Comparison of ENCODE assay signal across 8 cellular contexts in genomic region chr18:61322265-61322873, GRCh38. TPM values are rescaled to one million over a fixed set of nuclear protein-coding genes. Genes with fewer than 3 reads are reported as not detected.
DNase-seq lines count a peak whose midpoint lies in the region; ATAC-seq and TF ChIP-seq lines count a peak whose summit lies in the region.

No MANE protein-coding gene starts in this region.

- H3K27me3 ChIP-seq in HCT116 (ENCODE audit: insufficient read depth, low read length), result no peaks in the 10 kb centered on the region
- H3K27me3 ChIP-seq in upper lobe of left lung, result no peaks in the 10 kb centered on the region

- POLR2A ChIA-PET in HCT116 (lab: Charles Lee), result interaction anchor here (1.3 kb wide), 1 partner anchor 180 kb away, joined by 3 read pairs; no protein-coding TSS in a partner anchor

- RAD21 ChIA-PET in HCT116 (lab: Charles Lee; ENCODE audit: low non-redundant PET in 1 of 2, low total read pairs in 2 of 2, uncharacterized antibody in 2 of 2, unreplicated experiment in 2 of 2), result interaction anchor here in 1 of 2 experiments (0.7 kb wide), 1 partner anchor 180 kb away, joined by 3 read pairs; no protein-coding TSS in a partner anchor

- no peak for TF ChIP-seq POLR2A in HCT116 (IDR thresholded peaks at IDR 0.05; ENCODE audit: borderline replicate concordance, extremely low read depth, insufficient read depth, insufficient read length)
- TF ChIP-seq POLR2A in upper lobe of left lung (IDR thresholded peaks at IDR 0.05), result no peak

- no peak overlapping the region for H3K27ac ChIP-seq in HCT116 (ENCODE audit: low read depth, low read length)
- no peak overlapping the region for H3K27ac ChIP-seq in upper lobe of left lung

- peaks cover 1% of the 10 kb centered on the region for H3K9me3 Mint-ChIP-seq in activated naive CD4-positive, alpha-beta T cell treated with anti-CD3 and anti-CD28 coated beads for 36 hours
- peaks cover 0 to 7% of the 10 kb centered on the region in 2 donors for H3K9me3 Mint-ChIP-seq in effector memory CD8-positive, alpha-beta T cell

- H3K36me3 ChIP-seq in HCT116 (ENCODE audit: control insufficient read depth in 1 of 2, insufficient read depth in 2 of 2, low read length in 2 of 2) (no peaks in the 10 kb centered on the region), mucosa of descending colon (ENCODE audit: low read depth) (no peaks in the 10 kb centered on the region), upper lobe of left lung (no peaks in the 10 kb centered on the region)

- no peak overlapping the region for H3K4me3 Mint-ChIP-seq in activated naive CD4-positive, alpha-beta T cell treated with anti-CD3 and anti-CD28 coated beads for 36 hours
- H3K4me3 Mint-ChIP-seq in effector memory CD8-positive, alpha-beta T cell, result no peak overlapping the region

- H3K4me1 ChIP-seq in HCT116 (ENCODE audit: control insufficient read depth in 1 of 2, insufficient read depth in 2 of 2, low read length in 2 of 2), result no peaks in the 10 kb centered on the region
- H3K4me1 ChIP-seq in mucosa of descending colon (ENCODE audit: low read depth), result no peaks in the 10 kb centered on the region
- no peaks in the 10 kb centered on the region for H3K4me1 ChIP-seq in upper lobe of left lung

- TF ChIP-seq CTCF in HCT116 (IDR thresholded peaks at IDR 0.05 in 2 of 3, conservative IDR thresholded peaks at IDR 0.05 in 1 of 3; ENCODE audit: borderline replicate concordance in 1 of 3, insufficient read depth in 1 of 3, low read depth in 2 of 3, low read length in 2 of 3) (peak; percentile 79 to 90 (median 87); a peak in 5 of 6 replicates), mucosa of descending colon (IDR thresholded peaks at IDR 0.05) (peak; percentile 45), upper lobe of left lung (IDR thresholded peaks at IDR 0.05) (peak in 5 of 6 experiments; percentile 35 to 50 (median 39))

- H3K36me3 Mint-ChIP-seq in activated naive CD4-positive, alpha-beta T cell treated with anti-CD3 and anti-CD28 coated beads for 36 hours (ENCODE audit: low read depth), result no peaks in the 10 kb centered on the region
- H3K36me3 Mint-ChIP-seq in effector memory CD8-positive, alpha-beta T cell (ENCODE audit: insufficient read depth), result no peaks in the 10 kb centered on the region

- in situ Hi-C loops in SK-MEL-5 (cut with HindIII; ENCODE audit: low pct_unique_long_range_greater_than_20kb, low sequenced_read_pairs), result no loop called here

- H2AFZ ChIP-seq in HCT116 (ENCODE audit: low read depth, low read length, poor library complexity, severe bottlenecking), result peak overlapping the region; percentile 1

- no peak overlapping the region for H3K4me3 ChIP-seq in HCT116 (replicated peaks in 1 of 2; ENCODE audit: low read depth in 1 of 2, low read length in 2 of 2)
- H3K4me3 ChIP-seq in mucosa of descending colon, result no peak overlapping the region
- no peak overlapping the region for H3K4me3 ChIP-seq in upper lobe of left lung

- no TSS peak for BruUV-seq in HCT116 (replicated peaks; lab: Mats Ljungman, UMichigan)

- H3K9me3 ChIP-seq in HCT116 (ENCODE audit: control insufficient read depth in 1 of 2, insufficient read depth in 1 of 2, low read depth in 1 of 2, low read length in 2 of 2) (no peaks in the 10 kb centered on the region), mucosa of descending colon (no peaks in the 10 kb centered on the region), upper lobe of left lung (no peaks in the 10 kb centered on the region)

- CTCF ChIA-PET in activated naive CD4-positive, alpha-beta T cell treated with anti-CD3 and anti-CD28 coated beads for 36 hours (lab: Charles Lee), result interaction anchor here (0.6 to 4.3 kb wide), 6 partner anchors 9 to 1063 kb away, joined by 3 to 14 read pairs (median 3); no protein-coding TSS in a partner anchor
- CTCF ChIA-PET in HCT116 (lab: Charles Lee), result interaction anchor here (1.0 to 4.8 kb wide), 5 partner anchors 175 to 809 kb away, joined by 3 to 80 read pairs (median 4); no protein-coding TSS in a partner anchor

- DNase-seq in activated naive CD4-positive, alpha-beta T cell treated with anti-CD3 and anti-CD28 coated beads for 36 hours, result peak; percentile 58
- no peak for DNase-seq in activated naive CD4-positive, alpha-beta T cell (lab: John Stamatoyannopoulos, UW)
- DNase-seq in HCT116 (ENCODE audit: low read depth, low spot score) (peak; percentile 27), LHCN-M2 (ENCODE audit: low read depth) (peak; percentile 43), SK-MEL-5 (ENCODE audit: low read depth, low spot score) (peak; percentile 76), mucosa of descending colon (peak; percentile 32 to 76 (median 73)), upper lobe of left lung (peak; percentile 22 to 28)
- DNase-seq in effector memory CD8-positive, alpha-beta T cell, result peak in 2 of 3 experiments; percentile 4 to 15

- H4K20me1 ChIP-seq in HCT116 (ENCODE audit: insufficient read depth), result no peaks in the 10 kb centered on the region

- intact Hi-C loops in activated naive CD4-positive, alpha-beta T cell treated with anti-CD3 and anti-CD28 coated beads for 36 hours (cut with micrococcal nuclease), result loop anchor here (1.0 kb wide), 1 partner anchor 180 kb away; no protein-coding TSS in a partner anchor
- intact Hi-C loops in HCT116 (cut with micrococcal nuclease), result loop anchor here (1.0 to 10.0 kb wide), 3 partner anchors 180 to 1338 kb away; no protein-coding TSS in a partner anchor
- intact Hi-C loops in mucosa of descending colon (cut with DNase I, micrococcal nuclease), result no loop called here

- H3K27ac Mint-ChIP-seq in activated naive CD4-positive, alpha-beta T cell treated with anti-CD3 and anti-CD28 coated beads for 36 hours, result no peak overlapping the region
- no peak overlapping the region for H3K27ac Mint-ChIP-seq in effector memory CD8-positive, alpha-beta T cell

- TF ChIP-seq EP300 in upper lobe of left lung (IDR thresholded peaks at IDR 0.05), result no peak

- no peaks in the 10 kb centered on the region for H3K4me1 Mint-ChIP-seq in activated naive CD4-positive, alpha-beta T cell treated with anti-CD3 and anti-CD28 coated beads for 36 hours (ENCODE audit: low read depth)
- H3K4me1 Mint-ChIP-seq in effector memory CD8-positive, alpha-beta T cell (ENCODE audit: low read depth in 2 of 2), result no peaks in the 10 kb centered on the region

- peaks cover 4% of the 10 kb centered on the region for H3K27me3 Mint-ChIP-seq in activated naive CD4-positive, alpha-beta T cell treated with anti-CD3 and anti-CD28 coated beads for 36 hours (ENCODE audit: low read depth)
- H3K27me3 Mint-ChIP-seq in effector memory CD8-positive, alpha-beta T cell, result no peaks in the 10 kb centered on the region

- peak; percentile 99 for ATAC-seq in HCT116
- no peak for ATAC-seq in effector memory CD8-positive, alpha-beta T cell (replicated peaks)
- ATAC-seq in mucosa of descending colon, result peak; percentile 79
- ATAC-seq in upper lobe of left lung (ENCODE audit: low FRiP score in 2 of 2), result peak; percentile 64 to 68

- no peak overlapping the region for H3K9ac ChIP-seq in HCT116 (ENCODE audit: low read length)

- no peaks in the 10 kb centered on the region for H3K79me2 ChIP-seq in HCT116 (ENCODE audit: insufficient read depth, low read length)

- 22 to 23% methylated on average over 9 of the region's 9 CpGs for WGBS in upper lobe of left lung, 2 donors

- H3K4me2 ChIP-seq in HCT116 (ENCODE audit: low read length), result 0 out of 2 replicates have a peak overlapping the region, but pooled peaks have one; percentile 9

- TF ChIP-seq RAD21 in HCT116 (IDR thresholded peaks at IDR 0.05; ENCODE audit: low read depth), result peak; percentile 79

- no peaks in the 10 kb centered on the region for H3K9me2 ChIP-seq in HCT116 (ENCODE audit: insufficient read depth)

TF ChIP-seq in HCT116, 20 proteins besides CTCF, POLR2A, EP300 and RAD21:
- no peak for TF ChIP-seq ZNF274 (IDR thresholded peaks at IDR 0.05; ENCODE audit: low read depth, low read length)
- no peak for TF ChIP-seq SP1 (IDR thresholded peaks at IDR 0.05; ENCODE audit: low read depth)
- TF ChIP-seq EZH2phosphoT487 (IDR thresholded peaks at IDR 0.05; ENCODE audit: borderline replicate concordance), result no peak
- TF ChIP-seq FOSL1 (IDR thresholded peaks at IDR 0.05; ENCODE audit: low read depth), result no peak

RNA-seq across cellular contexts. Expression of gene CDH20, which starts 10.9 kb away (rescaled TPM):
- total RNA-seq in activated naive CD4-positive, alpha-beta T cell treated with anti-CD3 and anti-CD28 coated beads for 36 hours, result not detected
- total RNA-seq in HCT116 (2021; ENCODE audit: unreplicated experiment) (not detected), LHCN-M2 (2014; rRNA removed) (not detected in 2 replicates), mucosa of descending colon (not detected), upper lobe of left lung (under 1 TPM in 2 of 6 donors, not detected in 4; 0.06 to 0.07 TPM)
- not detected in 2 replicates for polyA plus RNA-seq in HCT116 (2012)
- polyA plus RNA-seq in LHCN-M2 (2012), result 0.12 TPM
- not detected in 2 replicates for total RNA-seq in SK-MEL-5 (2014; rRNA removed; shearing (Covaris generic))
- not detected in 2 replicates for polyA plus RNA-seq in SK-MEL-5 (2015; cell fraction: cytosol; rRNA removed)
- polyA plus RNA-seq in SK-MEL-5 (2015; cell fraction: nucleus; rRNA removed), result not detected in 2 replicates

Comparison
In these comparisons a context has a peak if more than half of its experiments do, and no peak if none do; other contexts are left out.
1. DNase-seq: peak in activated naive CD4-positive, alpha-beta T cell treated with anti-CD3 and anti-CD28 coated beads for 36 hours (single experiment), HCT116 (single experiment), LHCN-M2 (single experiment), SK-MEL-5 (single experiment), effector memory CD8-positive, alpha-beta T cell (2 of 3), mucosa of descending colon (3 of 3) and upper lobe of left lung (2 of 2); none in activated naive CD4-positive, alpha-beta T cell (0 of 4).
2. intact Hi-C loops: an anchor here in activated naive CD4-positive, alpha-beta T cell treated with anti-CD3 and anti-CD28 coated beads for 36 hours (1.0 kb wide) and HCT116 (1.0 to 10.0 kb wide); none called in mucosa of descending colon.
3. Peak in every context shown above with its lines, with median percentiles within 50 percentile points of each other: CTCF ChIP-seq.